In the genomic region with DNA sequence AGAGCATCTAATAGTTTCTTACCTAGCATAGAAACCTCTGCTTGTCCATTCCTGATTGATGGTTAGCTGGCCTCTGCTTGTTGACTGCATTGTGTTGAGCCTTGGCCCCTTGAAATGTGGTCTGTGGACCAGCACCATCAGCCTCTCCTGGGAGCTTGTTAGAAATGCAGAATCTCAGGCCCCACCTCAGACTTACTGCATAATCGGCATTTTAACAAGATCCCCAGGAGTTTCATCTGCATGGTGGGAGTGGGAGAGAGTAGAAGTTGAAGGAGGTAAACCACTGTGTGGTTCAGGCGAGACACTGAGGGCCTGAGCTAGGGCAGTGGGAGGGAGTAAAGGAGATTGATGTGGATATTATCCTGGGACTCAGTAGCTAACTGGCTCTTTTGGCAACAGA, we compare ENCODE assay signal across 22 cellular contexts.
"Had no signal": no experiment of that assay in that cellular context is flagged by ENCODE, and none has a peak within 500 bp of the region (broad histone marks: within the 10 kb centered on the region; RNA-seq: fewer than 3 reads in every experiment).

No MANE protein-coding gene starts in this region.

- H3K27ac Mint-ChIP-seq: naive thymus-derived CD4-positive, alpha-beta T cell; nephron; stimulated activated effector memory CD8-positive, alpha-beta T cell treated with anti-CD3 and anti-CD28 coated beads, Interleukin-12 subunit alpha, Interleukin-12 subunit beta, amount 100 ng/mL, for 72 hours had no signal

- H3K27me3 ChIP-seq: dorsolateral prefrontal cortex, right atrium auricular region, sigmoid colon, stomach, thyroid gland had no signal

- H3K36me3 ChIP-seq: prostate gland, right atrium auricular region, stomach, thyroid gland had no signal

- H3K9me3 Mint-ChIP-seq: stimulated activated effector memory CD8-positive, alpha-beta T cell treated with anti-CD3 and anti-CD28 coated beads, Interleukin-12 subunit alpha, Interleukin-12 subunit beta, amount 100 ng/mL, for 72 hours had no signal

- FAIRE-seq: colon, frontal cortex, kidney had no signal

- H3K27ac ChIP-seq: prostate gland, right atrium auricular region, sigmoid colon, stomach, thyroid gland had no signal

- DNase-seq: dorsolateral prefrontal cortex; effector CD4-positive, alpha-beta T cell; head of caudate nucleus; kidney; mesenchymal stem cell; midbrain; naive thymus-derived CD4-positive, alpha-beta T cell; nucleus accumbens; sigmoid colon; stimulated activated CD4-positive, alpha-beta T cell treated with anti-CD3 and anti-CD28 coated beads, Interleukin-2, amount 100 ng/mL, for 24 hours; stimulated activated CD4-positive, alpha-beta T cell treated with anti-CD3 and anti-CD28 coated beads, Interleukin-4, amount 100 ng/mL, for 24 hours; stimulated activated naive CD4-positive, alpha-beta T cell treated with Interleukin-2 at 50 U/mL for 16 hours; stomach; thyroid gland; trophoblast cell had no signal

- ATAC-seq: left lobe of liver; naive thymus-derived CD4-positive, alpha-beta T cell; stimulated activated effector memory CD8-positive, alpha-beta T cell treated with anti-CD3 and anti-CD28 coated beads, Interleukin-12 subunit alpha, Interleukin-12 subunit beta, amount 100 ng/mL, for 72 hours had no signal

- H3K9me3 ChIP-seq: prostate gland, thyroid gland had no signal

- H3K36me3 Mint-ChIP-seq: stimulated activated effector memory CD8-positive, alpha-beta T cell treated with anti-CD3 and anti-CD28 coated beads, Interleukin-12 subunit alpha, Interleukin-12 subunit beta, amount 100 ng/mL, for 72 hours had no signal

- H3K4me3 ChIP-seq: prostate gland, right atrium auricular region, sigmoid colon, stomach, thyroid gland had no signal

- H3K4me3 Mint-ChIP-seq: naive thymus-derived CD4-positive, alpha-beta T cell; nephron; stimulated activated effector memory CD8-positive, alpha-beta T cell treated with anti-CD3 and anti-CD28 coated beads, Interleukin-12 subunit alpha, Interleukin-12 subunit beta, amount 100 ng/mL, for 72 hours had no signal
